Comparison of ENCODE assay signal across 1 cellular context in genomic region chr13:73058741-73059459, GRCh38.
A peak's percentile ranks its signal among the peaks of the same experiment; 100 is the strongest.
TF ChIP-seq lines count a peak whose summit lies in the region.

TSS of gene KLF5 (plus strand) at chr13:73059005. CDS start at chr13:73059328, 323 bp downstream.

TF ChIP-seq in HepG2, 621 proteins besides CTCF, POLR2A, EP300 and RAD21 (continued from another document and continues in another):
- TF ChIP-seq UBTF (CRISPR knock-in tag; IDR thresholded peaks at IDR 0.05), result peak; percentile 75; the same call in 1 of the 2 replicates
- peak; percentile 51; the same call in 1 of the 2 replicates for TF ChIP-seq RNF2 (conservative IDR thresholded peaks at IDR 0.05; ENCODE audit: low read depth)
- no peak for TF ChIP-seq BCLAF1 (IDR thresholded peaks at IDR 0.05)
- TF ChIP-seq ARID4A (CRISPR knock-in tag; IDR thresholded peaks at IDR 0.05; ENCODE audit: borderline replicate concordance), result peak; percentile 56; the same call in 1 of the 2 replicates
- TF ChIP-seq NRL (CRISPR knock-in tag; IDR thresholded peaks at IDR 0.05; ENCODE audit: borderline replicate concordance), result no peak
- TF ChIP-seq ARNT2 (CRISPR knock-in tag; IDR thresholded peaks at IDR 0.05; ENCODE audit: low read depth), result peak; percentile 85
- TF ChIP-seq ATF2 (CRISPR knock-in tag; IDR thresholded peaks at IDR 0.05), result 0 out of 2 replicates have a peak, but pooled peaks have one; percentile 19
- peak; percentile 85; the same call in 1 of the 2 replicates for TF ChIP-seq NFKB2 (CRISPR knock-in tag; IDR thresholded peaks at IDR 0.05; ENCODE audit: borderline replicate concordance)
- TF ChIP-seq ZNF550 (CRISPR knock-in tag; IDR thresholded peaks at IDR 0.05; ENCODE audit: borderline replicate concordance), result no peak
- peak; percentile 44; the same call in 1 of the 2 replicates for TF ChIP-seq TARDBP (CRISPR knock-in tag; IDR thresholded peaks at IDR 0.05)
- no peak for TF ChIP-seq ATF1 (CRISPR knock-in tag; IDR thresholded peaks at IDR 0.05)
- TF ChIP-seq ZBTB37 (CRISPR knock-in tag; IDR thresholded peaks at IDR 0.05), result no peak
- no peak for TF ChIP-seq E2F2 (CRISPR knock-in tag; IDR thresholded peaks at IDR 0.05; ENCODE audit: borderline replicate concordance)
- TF ChIP-seq ZNF598 (CRISPR knock-in tag; IDR thresholded peaks at IDR 0.05; ENCODE audit: borderline replicate concordance), result 0 out of 2 replicates have a peak, but pooled peaks have one; percentile 83
- 0 out of 2 replicates have a peak, but pooled peaks have one; percentile 3 for TF ChIP-seq KDM3A (CRISPR knock-in tag; IDR thresholded peaks at IDR 0.05; ENCODE audit: low read depth)
- peak; percentile 28; the same call in 1 of the 2 replicates for TF ChIP-seq ZNF788 (CRISPR knock-in tag; IDR thresholded peaks at IDR 0.05; ENCODE audit: borderline replicate concordance)
- TF ChIP-seq IRF9 (CRISPR knock-in tag; IDR thresholded peaks at IDR 0.05; ENCODE audit: borderline replicate concordance), result peak; percentile 86; the same call in 1 of the 2 replicates
- TF ChIP-seq KDM5A (IDR thresholded peaks at IDR 0.05; ENCODE audit: borderline replicate concordance, low read length), result no peak
- TF ChIP-seq ZNF567 (CRISPR knock-in tag; IDR thresholded peaks at IDR 0.05; ENCODE audit: borderline replicate concordance), result 0 out of 2 replicates have a peak, but pooled peaks have one; percentile 42
- no peak for TF ChIP-seq ZFX (CRISPR knock-in tag; IDR thresholded peaks at IDR 0.05; ENCODE audit: low read depth)
- TF ChIP-seq POLR2G (IDR thresholded peaks at IDR 0.05; ENCODE audit: low read depth, low read length), result peak; percentile 77
- TF ChIP-seq ZNF24 (IDR thresholded peaks at IDR 0.05), result no peak
- TF ChIP-seq MXD4 (CRISPR knock-in tag; IDR thresholded peaks at IDR 0.05), result peak; percentile 80; the same call in 1 of the 2 replicates
- TF ChIP-seq ZUFSP (CRISPR knock-in tag; IDR thresholded peaks at IDR 0.05; ENCODE audit: borderline replicate concordance), result no peak
- TF ChIP-seq NFYC (CRISPR knock-in tag; IDR thresholded peaks at IDR 0.05), result peak; percentile 97
- no peak for TF ChIP-seq CENPX (CRISPR knock-in tag; IDR thresholded peaks at IDR 0.05)
- TF ChIP-seq ZNF232 (CRISPR knock-in tag; IDR thresholded peaks at IDR 0.05; ENCODE audit: borderline replicate concordance), result no peak
- TF ChIP-seq ZBTB7A (CRISPR knock-in tag; IDR thresholded peaks at IDR 0.05), result no peak
- TF ChIP-seq NFAT5 (CRISPR knock-in tag; IDR thresholded peaks at IDR 0.05), result no peak
- TF ChIP-seq ZNF724P (CRISPR knock-in tag; IDR thresholded peaks at IDR 0.05; ENCODE audit: borderline replicate concordance), result peak; percentile 65; the same call in 1 of the 2 replicates
- no peak for TF ChIP-seq CEBPB (IDR thresholded peaks at IDR 0.05; ENCODE audit: borderline replicate concordance, low read depth, low read length)
